ENCODE assay signal across 26 cellular contexts in the genomic region with DNA sequence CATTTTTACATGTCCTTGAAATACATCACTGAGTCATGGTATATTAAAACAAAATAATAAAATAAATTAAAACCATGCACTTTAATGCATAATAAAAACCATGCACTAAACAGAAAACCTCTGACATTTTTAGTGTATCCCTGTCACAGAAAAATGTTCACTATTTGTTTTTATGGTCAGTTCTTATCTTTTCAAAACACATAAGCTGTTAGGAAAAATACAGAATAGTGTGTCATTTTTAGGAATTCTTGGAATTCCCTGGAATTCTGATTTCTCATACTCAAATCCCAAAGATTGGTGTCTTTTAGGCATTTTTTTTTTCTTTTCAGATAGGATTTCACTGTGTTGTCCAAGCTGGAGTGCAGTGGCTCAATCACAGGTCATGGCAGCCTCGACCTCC. TPM values are rescaled to one million over a fixed set of nuclear protein-coding genes. Genes with fewer than 3 reads are reported as not detected.
DNase-seq lines count a peak whose midpoint lies in the region; ATAC-seq and TF ChIP-seq lines count a peak whose summit lies in the region.
"Had no signal": no experiment of that assay in that cellular context is flagged by ENCODE, and none has a peak within 500 bp of the region (broad histone marks: within the 10 kb centered on the region; RNA-seq: fewer than 3 reads in every experiment).

No MANE protein-coding gene starts in this region.

- H3K9me3 Mint-ChIP-seq in activated naive CD8-positive, alpha-beta T cell treated with anti-CD3 and anti-CD28 coated beads for 36 hours = no peaks in the 10 kb centered on the region
- H3K9me3 Mint-ChIP-seq: CD8-positive, alpha-beta memory T cell had no signal

- no peak overlapping the region for H3K27ac Mint-ChIP-seq in activated naive CD8-positive, alpha-beta T cell treated with anti-CD3 and anti-CD28 coated beads for 36 hours
- H3K27ac Mint-ChIP-seq: T-helper 17 cell had no signal

- no peak for TF ChIP-seq RAD21 in SK-N-SH (IDR thresholded peaks at IDR 0.05; ENCODE audit: low read length)

- TF ChIP-seq EP300 in SK-N-SH (IDR thresholded peaks at IDR 0.05; ENCODE audit: borderline replicate concordance in 1 of 2, low read depth in 1 of 2, low read length in 1 of 2) = no peak

- POLR2A ChIA-PET in SK-N-SH (lab: Yijun Ruan, JAX) = no interaction called here

- TF ChIP-seq CTCF in SK-N-SH (IDR thresholded peaks at IDR 0.05) (no peak), fibroblast of pulmonary artery (IDR thresholded peaks at IDR 0.05; ENCODE audit: low read length, missing control alignments) (no peak)

- CTCF ChIA-PET in SK-N-SH (lab: Yijun Ruan, JAX) = interaction anchor here (3.6 to 5.6 kb wide), 4 partner anchors 13 to 370 kb away, joined by 18 to 74 read pairs (median 43); no protein-coding TSS in a partner anchor

- no peaks in the 10 kb centered on the region for H3K79me2 ChIP-seq in SK-N-SH (ENCODE audit: insufficient read depth)

- 53% methylated on average over 1 of the region's 1 CpG for WGBS in SK-N-SH (ENCODE audit: low lambda C conversion rate)

- H3K9ac ChIP-seq in SK-N-SH = no peak overlapping the region
- H3K9ac ChIP-seq: GM23248 had no signal

- H3K9me2 ChIP-seq in SK-N-SH = no peaks in the 10 kb centered on the region

- H4K20me1 ChIP-seq in SK-N-SH (ENCODE audit: insufficient read depth) = no peaks in the 10 kb centered on the region

- H3K36me3 Mint-ChIP-seq in activated naive CD8-positive, alpha-beta T cell treated with anti-CD3 and anti-CD28 coated beads for 36 hours = no peaks in the 10 kb centered on the region
- H3K36me3 Mint-ChIP-seq: CD8-positive, alpha-beta memory T cell had no signal

- ATAC-seq in GM18505 (IDR thresholded peaks at IDR 0.05; ENCODE audit: unreplicated experiment) = no peak
- ATAC-seq: Right ventricle myocardium inferior, T-helper 17 cell had no signal

- no peaks in the 10 kb centered on the region; the same call in 1 of the 2 replicates for H3K27me3 ChIP-seq in SK-N-SH (ENCODE audit: insufficient read depth)

- no peaks in the 10 kb centered on the region for H3K9me3 ChIP-seq in SK-N-SH
- H3K9me3 ChIP-seq: HAP-1 had no signal

- peaks cover 11% of the 10 kb centered on the region for H3F3A ChIP-seq in SK-N-SH (replicated peaks; ENCODE audit: insufficient read depth)

- no peak for TF ChIP-seq POLR2A in GM18505 (IDR thresholded peaks at IDR 0.05; ENCODE audit: borderline replicate concordance, extremely low read depth, insufficient read depth, insufficient read length)

- peaks cover 25% of the 10 kb centered on the region for H3K27me3 Mint-ChIP-seq in activated naive CD8-positive, alpha-beta T cell treated with anti-CD3 and anti-CD28 coated beads for 36 hours

- H3K4me3 ChIP-seq in SK-N-SH (ENCODE audit: low read depth in 2 of 2, low read length in 1 of 2) (no peak overlapping the region), fibroblast of pulmonary artery (replicated peaks; ENCODE audit: low read depth, low read length) (no peak overlapping the region)
- H3K4me3 ChIP-seq: GM23248, HAP-1 had no signal

- H3K36me3 ChIP-seq in SK-N-SH (replicated peaks in 1 of 2; ENCODE audit: control insufficient read depth in 1 of 2, insufficient read depth in 2 of 2, low read length in 1 of 2) = no peaks in the 10 kb centered on the region
- H3K36me3 ChIP-seq: HAP-1 had no signal

- H3K4me3 Mint-ChIP-seq in activated naive CD8-positive, alpha-beta T cell treated with anti-CD3 and anti-CD28 coated beads for 36 hours = no peak overlapping the region
- H3K4me3 Mint-ChIP-seq: CD8-positive, alpha-beta memory T cell; T-helper 17 cell had no signal

- H3K4me2 ChIP-seq in SK-N-SH = no peak overlapping the region

- no peak overlapping the region for H2AFZ ChIP-seq in SK-N-SH (ENCODE audit: low read depth)
- H2AFZ ChIP-seq: GM23248 had no signal

- peaks cover 0 to 6% of the 10 kb centered on the region in 2 experiments; a peak in 2 of 4 replicates for H3K4me1 ChIP-seq in SK-N-SH (ENCODE audit: control insufficient read depth in 1 of 2, insufficient read depth in 2 of 2, low read depth in 1 of 2, low read length in 1 of 2)

- no peak overlapping the region for H3K27ac ChIP-seq in SK-N-SH (ENCODE audit: low read depth in 2 of 2, low read length in 1 of 2)
- H3K27ac ChIP-seq: C4-2B, GM23248 had no signal

- peak; percentile 33 for DNase-seq in GM03348 (ENCODE audit: low spot score)
- DNase-seq in SK-N-SH = no peak
- DNase-seq in fibroblast of pulmonary artery (ENCODE audit: low read depth) = peak; percentile 33
- no peak for DNase-seq in NCI-H1930 (lab: John Stamatoyannopoulos, UW)
- DNase-seq in AG08395 (ENCODE audit: low spot score) = no peak
- DNase-seq in activated naive CD8-positive, alpha-beta T cell treated with anti-CD3 and anti-CD28 coated beads for 36 hours = no peak
- DNase-seq: ACHN; AML-193; Calu3; CD8-positive, alpha-beta memory T cell; DMS153; GDM1; GM23248; Karpas-422; MV-4-11; NCI-H1694; NCI-H446 treated with DMSO at 0.1 percent for 48 hours; NCI-H526 treated with DMSO at 0.1 percent for 48 hours; OCI-M1; SW 1271; T-helper 17 cell had no signal

- peaks cover 6% of the 10 kb centered on the region for H3K4me1 Mint-ChIP-seq in activated naive CD8-positive, alpha-beta T cell treated with anti-CD3 and anti-CD28 coated beads for 36 hours

TF ChIP-seq in SK-N-SH, 30 proteins besides CTCF, POLR2A, EP300 and RAD21:
- no peak for TF ChIP-seq CHD2 (IDR thresholded peaks at IDR 0.05; ENCODE audit: low read length, partially characterized antibody)
- peak; percentile 39; the same call in 1 of the 2 replicates for TF ChIP-seq TCF12 (IDR thresholded peaks at IDR 0.05)

RNA-seq across cellular contexts. Expression of a gene that starts 25.1 kb away (rescaled TPM):
- 0.23 TPM in 1 of 2 replicates, not detected in the other for polyA plus RNA-seq in SK-N-SH (2012; rRNA removed)
- polyA plus RNA-seq in SK-N-SH (2012; cell fraction: cytosol; rRNA removed) = 0.01 and 0.03 TPM in 2 replicates
- polyA plus RNA-seq in SK-N-SH (2012; cell fraction: nucleus; rRNA removed) = 0.07 and 0.10 TPM in 2 replicates
- total RNA-seq in activated naive CD8-positive, alpha-beta T cell treated with anti-CD3 and anti-CD28 coated beads for 36 hours = not detected
- total RNA-seq: CD8-positive, alpha-beta memory T cell; SK-MEL-5; T-helper 17 cell had no signal
- polyA plus RNA-seq: CD8-positive, alpha-beta memory T cell had no signal

Comparison
In these comparisons a context has a peak if more than half of its experiments do, and no peak if none do; other contexts are left out.
1. DNase-seq: peak in GM03348 (single experiment) and fibroblast of pulmonary artery (single experiment); none in SK-N-SH (single experiment), NCI-H1930 (0 of 2), AG08395 (single experiment) and activated naive CD8-positive, alpha-beta T cell treated with anti-CD3 and anti-CD28 coated beads for 36 hours (single experiment).